Comparison of ENCODE assay signal across 8 cellular contexts in genomic region chr12:27821259-27821973, GRCh38.
DNase-seq lines count a peak whose midpoint lies in the region; ATAC-seq and TF ChIP-seq lines count a peak whose summit lies in the region.

No MANE protein-coding gene starts in this region.

- H3K9ac ChIP-seq in MM.1S (ENCODE audit: low read length) = no peak overlapping the region

- H3K4me1 Mint-ChIP-seq in stimulated activated naive B cell treated with anti-CD40 and anti-IgM and Interleukin-4, amounts not matched to agents 10 μg/mL and 1 μg/mL and 100 μg/mL, for 72 hours = peaks cover 4 to 5% of the 10 kb centered on the region in 2 donors

- ATAC-seq in stimulated activated naive B cell treated with anti-CD40 and anti-IgM and Interleukin-4, amounts not matched to agents 10 μg/mL and 1 μg/mL and 100 μg/mL, for 72 hours (replicated peaks) = peak; percentile 51 to 71
- no peak for ATAC-seq in HG03159 (IDR thresholded peaks at IDR 0.05; ENCODE audit: unreplicated experiment)

- H3K27me3 ChIP-seq in MM.1S (replicated peaks; ENCODE audit: insufficient read depth, low read length) = no peaks in the 10 kb centered on the region

- peak overlapping the region; percentile 5; the same call in 1 of the 2 replicates for H3K4me2 ChIP-seq in MM.1S (ENCODE audit: low read depth, low read length)

- no peak overlapping the region for H3K4me3 ChIP-seq in MM.1S (ENCODE audit: low read length)

- no peaks in the 10 kb centered on the region for H3K9me3 ChIP-seq in MM.1S (replicated peaks; ENCODE audit: insufficient read depth, low read length)

- no peaks in the 10 kb centered on the region for H4K20me1 ChIP-seq in MM.1S (ENCODE audit: insufficient read depth, low read length)

- peaks cover under 1 to 6% of the 10 kb centered on the region in 2 donors for H3K27me3 Mint-ChIP-seq in stimulated activated naive B cell treated with anti-CD40 and anti-IgM and Interleukin-4, amounts not matched to agents 10 μg/mL and 1 μg/mL and 100 μg/mL, for 72 hours

- peak overlapping the region in 1 of 2 donors; percentile 16 for H3K4me3 Mint-ChIP-seq in stimulated activated naive B cell treated with anti-CD40 and anti-IgM and Interleukin-4, amounts not matched to agents 10 μg/mL and 1 μg/mL and 100 μg/mL, for 72 hours

- no peaks in the 10 kb centered on the region for H3K36me3 ChIP-seq in MM.1S (replicated peaks; ENCODE audit: insufficient read depth, low read length)

- H3K4me1 ChIP-seq in MM.1S (ENCODE audit: low read length) = no peaks in the 10 kb centered on the region

- peak; percentile 72 for TF ChIP-seq CTCF in GM13976 (IDR thresholded peaks at IDR 0.05; ENCODE audit: borderline replicate concordance, control extremely low read depth, extremely low read depth, insufficient read depth, missing control alignments)
- peak; percentile 77 for TF ChIP-seq CTCF in MM.1S (IDR thresholded peaks at IDR 0.05; ENCODE audit: low read length)

- in situ Hi-C loops in GM13976 (cut with MboI; ENCODE audit: low sequenced_read_pairs, unreplicated experiment) = no loop called here
- in situ Hi-C loops in T47D (cut with HindIII; ENCODE audit: low pct_unique_long_range_greater_than_20kb, low sequenced_read_pairs) = no loop called here

- no peaks in the 10 kb centered on the region for H3K9me3 Mint-ChIP-seq in stimulated activated naive B cell treated with anti-CD40 and anti-IgM and Interleukin-4, amounts not matched to agents 10 μg/mL and 1 μg/mL and 100 μg/mL, for 72 hours

- H3K79me2 ChIP-seq in MM.1S (ENCODE audit: low read length) = no peaks in the 10 kb centered on the region

- H3F3A ChIP-seq in MM.1S (ENCODE audit: insufficient read depth, low read length) = no peaks in the 10 kb centered on the region

- no peak overlapping the region for H3K27ac ChIP-seq in MM.1S (ENCODE audit: low read length)

- H2AFZ ChIP-seq in MM.1S (ENCODE audit: low read length) = no peak overlapping the region

- H3K36me3 Mint-ChIP-seq in stimulated activated naive B cell treated with anti-CD40 and anti-IgM and Interleukin-4, amounts not matched to agents 10 μg/mL and 1 μg/mL and 100 μg/mL, for 72 hours = no peaks in the 10 kb centered on the region

- H3K27ac Mint-ChIP-seq in stimulated activated naive B cell treated with anti-CD40 and anti-IgM and Interleukin-4, amounts not matched to agents 10 μg/mL and 1 μg/mL and 100 μg/mL, for 72 hours = no peak overlapping the region

- peak; percentile 72 for DNase-seq in AG08395 (ENCODE audit: low spot score)
- DNase-seq in GM13976 (ENCODE audit: low spot score) = peak; percentile 48
- peak; percentile 86 for DNase-seq in MM.1S
- peak; percentile 3 for DNase-seq in SKM-1 treated with dmso at 0.1 percent for 144 hours (lab: John Stamatoyannopoulos, UW; ENCODE audit: unreplicated experiment)
- peak; percentile 50 to 84 for DNase-seq in T47D (ENCODE audit: low read depth in 1 of 2, low spot score in 1 of 2)
- DNase-seq in islet precursor cell = peak; percentile 67
- DNase-seq in stimulated activated naive B cell treated with anti-CD40 and anti-IgM and Interleukin-4, amounts not matched to agents 10 μg/mL and 1 μg/mL and 100 μg/mL, for 72 hours = peak; percentile 18

- no peaks in the 10 kb centered on the region for H3K9me2 ChIP-seq in MM.1S (replicated peaks; ENCODE audit: insufficient read depth, low read length)

Comparison
In these comparisons a context has a peak if more than half of its experiments do, and no peak if none do; other contexts are left out.
1. DNase-seq: peak in every context shown above with its lines; median percentile 86 in MM.1S; 72 in AG08395; 67 in T47D; 67 in islet precursor cell; 48 in GM13976; 18 in stimulated activated naive B cell treated with anti-CD40 and anti-IgM and Interleukin-4, amounts not matched to agents 10 μg/mL and 1 μg/mL and 100 μg/mL, for 72 hours; 3 in SKM-1 treated with dmso at 0.1 percent for 144 hours.